In genomic region chr11:47186937-47187681, GRCh38 we compare ENCODE assay signal across 8 cellular contexts. TPM values are rescaled to one million over a fixed set of nuclear protein-coding genes. Genes with fewer than 3 reads are reported as not detected.
DNase-seq lines count a peak whose midpoint lies in the region; TF ChIP-seq lines count a peak whose summit lies in the region.

No MANE protein-coding gene starts in this region.

- no peak for TF ChIP-seq EP300 in esophagus muscularis mucosa (IDR thresholded peaks at IDR 0.05)

- H3K36me3 ChIP-seq in esophagus muscularis mucosa = peaks cover 0 to 12% (median 0%) of the 10 kb centered on the region in 4 donors
- no peaks in the 10 kb centered on the region for H3K36me3 ChIP-seq in subcutaneous abdominal adipose tissue (ENCODE audit: control insufficient read depth in 5 of 5, insufficient read depth in 5 of 5, low read length in 5 of 5)

- peak overlapping the region in 3 of 5 donors; percentile 31 to 51 (median 51) for H3K9ac ChIP-seq in subcutaneous abdominal adipose tissue (ENCODE audit: low read length in 5 of 5)

- TF ChIP-seq CTCF in esophagus muscularis mucosa (IDR thresholded peaks at IDR 0.05) = no peak

- H3K27me3 ChIP-seq in esophagus muscularis mucosa (peaks cover 0 to 5% (median 0%) of the 10 kb centered on the region in 4 donors), subcutaneous abdominal adipose tissue (ENCODE audit: control insufficient read depth in 5 of 5, insufficient read depth in 4 of 5, low read length in 5 of 5) (peaks cover 0 to 6% (median 6%) of the 10 kb centered on the region in 5 donors)

- peak; percentile 53 for DNase-seq in M059J (ENCODE audit: low read depth)
- peak; percentile 51 for DNase-seq in activated T-cell treated with anti-CD3 and anti-CD28 coated beads for 4 hours
- no peak for DNase-seq in esophagus muscularis mucosa (ENCODE audit: extremely low spot score)
- peak; percentile 80 for DNase-seq in myocyte (ENCODE audit: low read depth)
- DNase-seq in H4 (ENCODE audit: low spot score) = no peak
- DNase-seq in NCI-H146 (lab: John Stamatoyannopoulos, UW) = no peak

- peak; percentile 24 for TF ChIP-seq POLR2A in esophagus muscularis mucosa (IDR thresholded peaks at IDR 0.05; ENCODE audit: low read depth)

- H3K27ac ChIP-seq in esophagus muscularis mucosa (replicated peaks in 1 of 4) (peak overlapping the region; percentile 91 to 97 (median 95)), subcutaneous abdominal adipose tissue (ENCODE audit: low read depth, low read length) (peak overlapping the region; percentile 30)

- H3K9me3 ChIP-seq in esophagus muscularis mucosa (no peaks in the 10 kb centered on the region), subcutaneous abdominal adipose tissue (ENCODE audit: control insufficient read depth in 5 of 5, low read length in 5 of 5) (no peaks in the 10 kb centered on the region)

- WGBS in esophagus muscularis mucosa = under 1% methylated on average over 27 of the region's 53 CpGs

- peaks cover 40 to 72% (median 70%) of the 10 kb centered on the region in 4 donors for H3K4me1 ChIP-seq in esophagus muscularis mucosa
- H3K4me1 ChIP-seq in subcutaneous abdominal adipose tissue (ENCODE audit: control insufficient read depth in 5 of 5, insufficient read depth in 5 of 5, low read length in 5 of 5) = peaks cover 2 to 40% (median 30%) of the 10 kb centered on the region in 5 donors

- H3K4me3 ChIP-seq in GM08714 (ENCODE audit: low read length) (peak overlapping the region; percentile 9; the same call in 1 of the 2 replicates), esophagus muscularis mucosa (peak overlapping the region; percentile 74 to 94 (median 83)), subcutaneous abdominal adipose tissue (ENCODE audit: low read depth in 1 of 5, low read length in 5 of 5) (peak overlapping the region; percentile 42 to 69 (median 50))

- intact Hi-C loops in esophagus muscularis mucosa (cut with DNase I) = no loop called here

RNA-seq across cellular contexts. Expression of gene PACSIN3, which starts 0.9 kb away (rescaled TPM):
- total RNA-seq in M059J (2014; rRNA removed; shearing (Covaris generic)) = 13.3 and 15.8 TPM in 2 replicates
- total RNA-seq in esophagus muscularis mucosa (10 to 100 TPM; 43.6 to 89.9 (median 56.0) TPM), myocyte (29.9 and 35.9 TPM in 2 replicates)
- 8.7 TPM for polyA plus RNA-seq in myocyte (2012)
- total RNA-seq in H4 (2014; rRNA removed; shearing (Covaris generic)) = 11.3 and 16.4 TPM in 2 replicates

RNA-seq across cellular contexts. Expression of gene ARFGAP2, which starts 10.4 kb away (rescaled TPM):
- total RNA-seq in M059J (2014; rRNA removed; shearing (Covaris generic)) = 119 and 130 TPM in 2 replicates
- total RNA-seq in esophagus muscularis mucosa (100 to 1,000 TPM in 3 of 4 donors, 10 to 100 TPM in 1; 92.5 to 141 (median 120) TPM), myocyte (163 and 175 TPM in 2 replicates)
- 70.9 TPM for polyA plus RNA-seq in myocyte (2012)
- 81.8 and 97.4 TPM in 2 replicates for total RNA-seq in H4 (2014; rRNA removed; shearing (Covaris generic))

RNA-seq across cellular contexts. Expression of gene DDB2, which starts 27.7 kb away (rescaled TPM):
- total RNA-seq in M059J (2014; rRNA removed; shearing (Covaris generic)) = 21.2 and 23.2 TPM in 2 replicates
- total RNA-seq in esophagus muscularis mucosa (10 to 100 TPM; 22.6 to 37.8 (median 25.4) TPM), myocyte (33.2 and 34.2 TPM in 2 replicates)
- polyA plus RNA-seq in myocyte (2012) = 60.0 TPM
- 41.4 and 43.0 TPM in 2 replicates for total RNA-seq in H4 (2014; rRNA removed; shearing (Covaris generic))

Comparison
In these comparisons a context has a peak if more than half of its experiments do, and no peak if none do; other contexts are left out.
1. H3K4me3 ChIP-seq: peak in every context shown above with its lines; median percentile 83 in esophagus muscularis mucosa; 50 in subcutaneous abdominal adipose tissue; 9 in GM08714.
2. DNase-seq: peak in M059J (single experiment), activated T-cell treated with anti-CD3 and anti-CD28 coated beads for 4 hours (single experiment) and myocyte (single experiment); none in esophagus muscularis mucosa (single experiment), H4 (single experiment) and NCI-H146 (single experiment).